ENCODE assay signal across 19 cellular contexts in the genomic region with DNA sequence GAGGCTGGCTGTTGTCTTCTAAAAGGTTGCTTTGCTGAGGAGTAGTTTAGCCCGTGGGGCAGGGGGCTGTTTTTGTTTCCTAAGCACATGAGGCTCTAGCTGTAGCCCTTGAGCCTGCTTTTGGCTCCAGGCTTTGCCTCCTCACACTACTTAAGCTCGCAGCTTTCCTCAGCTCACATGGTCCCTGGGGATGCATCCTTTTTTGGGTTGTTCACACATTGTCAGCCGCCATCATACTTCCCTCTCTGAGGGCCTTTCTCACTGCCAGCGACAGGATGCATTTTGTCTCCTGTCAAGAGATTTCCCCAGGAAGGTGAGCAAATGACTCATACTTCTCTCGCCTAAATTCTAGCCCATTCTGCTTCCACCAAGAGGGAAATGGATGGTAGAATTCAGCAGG.
DNase-seq lines count a peak whose midpoint lies in the region; ATAC-seq and TF ChIP-seq lines count a peak whose summit lies in the region.
"Had no signal": no experiment of that assay in that cellular context is flagged by ENCODE, and none has a peak within 500 bp of the region (broad histone marks: within the 10 kb centered on the region; RNA-seq: fewer than 3 reads in every experiment).

No MANE protein-coding gene starts in this region.

- peak overlapping the region in 37 of 59 donors; percentile 5 to 80 (median 52) for H3K27ac ChIP-seq in dorsolateral prefrontal cortex
- no peak overlapping the region for H3K27ac ChIP-seq in left ventricle myocardium inferior (replicated peaks)
- H3K27ac ChIP-seq: SK-N-MC had no signal

- H3K36me3 ChIP-seq in left ventricle myocardium inferior: no peaks in the 10 kb centered on the region

- ATAC-seq in sciatic nerve: peak; percentile 41
- ATAC-seq: HepG2 had no signal

- H3K4me3 ChIP-seq in dorsolateral prefrontal cortex: no peak overlapping the region
- no peak overlapping the region for H3K4me3 ChIP-seq in left ventricle myocardium inferior
- H3K4me3 ChIP-seq: SK-N-MC had no signal

- intact Hi-C loops in dorsolateral prefrontal cortex (cut with DNase I) (no loop called here), left ventricle myocardium inferior (cut with micrococcal nuclease) (no loop called here), sciatic nerve (cut with DNase I) (no loop called here)

- DNase-seq in NCI-H82 (lab: John Stamatoyannopoulos, UW) (peak; percentile 55), NCI-H82 treated with DMSO at 0.1 percent for 48 hours (lab: John Stamatoyannopoulos, UW; ENCODE audit: unreplicated experiment) (no peak), dorsolateral prefrontal cortex (peak in 5 of 10 donors; percentile 43 to 57 (median 46)), left ventricle myocardium inferior (peak; percentile 22), sciatic nerve (ENCODE audit: low spot score) (no peak), retina (no peak), iPS-NIHi11 (ENCODE audit: low spot score) (no peak), NOMO-1 (lab: John Stamatoyannopoulos, UW; ENCODE audit: unreplicated experiment in 2 of 2) (no peak)
- DNase-seq: DND-41, H7, HFFc6, KG1, NCI-H1930, NCI-H2171 treated with DMSO at 0.1 percent for 48 hours, NCI-H446, NCI-H526 treated with DMSO at 0.1 percent for 48 hours, SHP77 had no signal

- H3K9me3 ChIP-seq in left ventricle myocardium inferior (replicated peaks): no peaks in the 10 kb centered on the region

- TF ChIP-seq CTCF in dorsolateral prefrontal cortex (IDR thresholded peaks at IDR 0.05 in 54 of 56, conservative IDR thresholded peaks at IDR 0.05 in 2 of 56; ENCODE audit: low read depth in 1 of 56, partially characterized antibody in 56 of 56): no peak
- TF ChIP-seq CTCF in left ventricle myocardium inferior (IDR thresholded peaks at IDR 0.05; ENCODE audit: borderline replicate concordance): no peak

- no peaks in the 10 kb centered on the region for H3K4me1 ChIP-seq in left ventricle myocardium inferior

- H3K27me3 ChIP-seq in dorsolateral prefrontal cortex (no peaks in the 10 kb centered on the region), left ventricle myocardium inferior (ENCODE audit: low read depth) (peaks cover 11% of the 10 kb centered on the region)

Comparison
In these comparisons a context has a peak if more than half of its experiments do, and no peak if none do; other contexts are left out.
1. DNase-seq: peak in NCI-H82 (single experiment) and left ventricle myocardium inferior (single experiment); none in NCI-H82 treated with DMSO at 0.1 percent for 48 hours (single experiment), sciatic nerve (single experiment), retina (single experiment), iPS-NIHi11 (single experiment) and NOMO-1 (0 of 2).